Comparison of ENCODE assay signal across 8 cellular contexts in genomic region chr1:116508984-116509980, GRCh38.
DNase-seq lines count a peak whose midpoint lies in the region; ATAC-seq and TF ChIP-seq lines count a peak whose summit lies in the region.

No MANE protein-coding gene starts in this region.

- no peak for TF ChIP-seq CTCF in epithelial cell of proximal tubule (conservative IDR thresholded peaks at IDR 0.05; ENCODE audit: low read depth, low read length)

- H3K4me1 Mint-ChIP-seq in stimulated activated effector memory CD8-positive, alpha-beta T cell treated with anti-CD3 and anti-CD28 coated beads, Interleukin-12 subunit alpha, Interleukin-12 subunit beta, amount 100 ng/mL, for 72 hours = peaks cover 77% of the 10 kb centered on the region

- H3K36me3 Mint-ChIP-seq in stimulated activated effector memory CD8-positive, alpha-beta T cell treated with anti-CD3 and anti-CD28 coated beads, Interleukin-12 subunit alpha, Interleukin-12 subunit beta, amount 100 ng/mL, for 72 hours = peaks cover 27% of the 10 kb centered on the region

- peak; percentile 74 for DNase-seq in epithelial cell of proximal tubule (ENCODE audit: low read depth)
- DNase-seq in stimulated activated effector memory CD8-positive, alpha-beta T cell treated with anti-CD3 and anti-CD28 coated beads, Interleukin-12 subunit alpha, Interleukin-12 subunit beta, amount 100 ng/mL, for 72 hours (ENCODE audit: low spot score in 2 of 2) = peak in 1 of 2 donors; percentile 66
- DNase-seq in NCI-H524 (lab: John Stamatoyannopoulos, UW) = no peak
- DNase-seq in islet precursor cell = no peak

- H3K9me3 Mint-ChIP-seq in stimulated activated effector memory CD8-positive, alpha-beta T cell treated with anti-CD3 and anti-CD28 coated beads, Interleukin-12 subunit alpha, Interleukin-12 subunit beta, amount 100 ng/mL, for 72 hours = peaks cover 5% of the 10 kb centered on the region

- peak overlapping the region; percentile 13 for H3K4me3 Mint-ChIP-seq in stimulated activated effector memory CD8-positive, alpha-beta T cell treated with anti-CD3 and anti-CD28 coated beads, Interleukin-12 subunit alpha, Interleukin-12 subunit beta, amount 100 ng/mL, for 72 hours

- peak; percentile 48 for ATAC-seq in GM18511 (IDR thresholded peaks at IDR 0.05; ENCODE audit: unreplicated experiment)
- peak; percentile 27 for ATAC-seq in HG03039 (IDR thresholded peaks at IDR 0.05; ENCODE audit: unreplicated experiment)
- ATAC-seq in SK-N-SH treated with all-trans-retinoic acid at 6 μM for 48 hours = peak; percentile 91
- peak; percentile 71 for ATAC-seq in stimulated activated effector memory CD8-positive, alpha-beta T cell treated with anti-CD3 and anti-CD28 coated beads, Interleukin-12 subunit alpha, Interleukin-12 subunit beta, amount 100 ng/mL, for 72 hours
- no peak for ATAC-seq in GM18519 (IDR thresholded peaks at IDR 0.05; ENCODE audit: low FRiP score, unreplicated experiment)

- H3K27ac Mint-ChIP-seq in stimulated activated effector memory CD8-positive, alpha-beta T cell treated with anti-CD3 and anti-CD28 coated beads, Interleukin-12 subunit alpha, Interleukin-12 subunit beta, amount 100 ng/mL, for 72 hours = peak overlapping the region; percentile 90

- no peak overlapping the region for H3K4me3 ChIP-seq in epithelial cell of proximal tubule (ENCODE audit: low read depth, low read length)

TF ChIP-seq in SK-N-SH treated with all-trans-retinoic acid at 6 μM for 48 hours, 23 proteins besides CTCF, POLR2A, EP300 and RAD21:
- TF ChIP-seq RARB (CRISPR knock-in tag; IDR thresholded peaks at IDR 0.05) (no peak), CSDC2 (CRISPR knock-in tag; IDR thresholded peaks at IDR 0.05) (no peak), TSHZ2 (CRISPR knock-in tag; IDR thresholded peaks at IDR 0.05) (no peak), SNAI2 (CRISPR knock-in tag; IDR thresholded peaks at IDR 0.05) (no peak), ZNF70 (CRISPR knock-in tag; IDR thresholded peaks at IDR 0.05) (no peak), ZNF565 (CRISPR knock-in tag; conservative IDR thresholded peaks at IDR 0.05; ENCODE audit: low read depth) (no peak), ESRRG (CRISPR knock-in tag; IDR thresholded peaks at IDR 0.05) (no peak), ZC3H10 (CRISPR knock-in tag; IDR thresholded peaks at IDR 0.05) (no peak), GLIS3 (CRISPR knock-in tag; IDR thresholded peaks at IDR 0.05) (no peak), TCF4 (CRISPR knock-in tag; IDR thresholded peaks at IDR 0.05; ENCODE audit: borderline replicate concordance) (no peak), ZFP30 (CRISPR knock-in tag; IDR thresholded peaks at IDR 0.05) (no peak), TOX (CRISPR knock-in tag; IDR thresholded peaks at IDR 0.05; ENCODE audit: borderline replicate concordance) (no peak), ARNTL (CRISPR knock-in tag; IDR thresholded peaks at IDR 0.05; ENCODE audit: borderline replicate concordance, low read depth) (no peak), ISL1 (CRISPR knock-in tag; IDR thresholded peaks at IDR 0.05) (no peak; the same call in 1 of the 2 replicates), ZNF8 (CRISPR knock-in tag; IDR thresholded peaks at IDR 0.05) (no peak)
- TF ChIP-seq, protein P1, sequence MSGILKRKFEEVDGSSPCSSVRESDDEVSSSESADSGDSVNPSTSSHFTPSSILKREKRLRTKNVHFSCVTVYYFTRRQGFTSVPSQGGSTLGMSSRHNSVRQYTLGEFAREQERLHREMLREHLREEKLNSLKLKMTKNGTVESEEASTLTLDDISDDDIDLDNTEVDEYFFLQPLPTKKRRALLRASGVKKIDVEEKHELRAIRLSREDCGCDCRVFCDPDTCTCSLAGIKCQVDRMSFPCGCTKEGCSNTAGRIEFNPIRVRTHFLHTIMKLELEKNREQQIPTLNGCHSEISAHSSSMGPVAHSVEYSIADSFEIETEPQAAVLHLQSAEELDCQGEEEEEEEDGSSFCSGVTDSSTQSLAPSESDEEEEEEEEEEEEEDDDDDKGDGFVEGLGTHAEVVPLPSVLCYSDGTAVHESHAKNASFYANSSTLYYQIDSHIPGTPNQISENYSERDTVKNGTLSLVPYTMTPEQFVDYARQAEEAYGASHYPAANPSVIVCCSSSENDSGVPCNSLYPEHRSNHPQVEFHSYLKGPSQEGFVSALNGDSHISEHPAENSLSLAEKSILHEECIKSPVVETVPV (CRISPR knock-in tag; IDR thresholded peaks at IDR 0.05) = no peak
- TF ChIP-seq, protein P2, sequence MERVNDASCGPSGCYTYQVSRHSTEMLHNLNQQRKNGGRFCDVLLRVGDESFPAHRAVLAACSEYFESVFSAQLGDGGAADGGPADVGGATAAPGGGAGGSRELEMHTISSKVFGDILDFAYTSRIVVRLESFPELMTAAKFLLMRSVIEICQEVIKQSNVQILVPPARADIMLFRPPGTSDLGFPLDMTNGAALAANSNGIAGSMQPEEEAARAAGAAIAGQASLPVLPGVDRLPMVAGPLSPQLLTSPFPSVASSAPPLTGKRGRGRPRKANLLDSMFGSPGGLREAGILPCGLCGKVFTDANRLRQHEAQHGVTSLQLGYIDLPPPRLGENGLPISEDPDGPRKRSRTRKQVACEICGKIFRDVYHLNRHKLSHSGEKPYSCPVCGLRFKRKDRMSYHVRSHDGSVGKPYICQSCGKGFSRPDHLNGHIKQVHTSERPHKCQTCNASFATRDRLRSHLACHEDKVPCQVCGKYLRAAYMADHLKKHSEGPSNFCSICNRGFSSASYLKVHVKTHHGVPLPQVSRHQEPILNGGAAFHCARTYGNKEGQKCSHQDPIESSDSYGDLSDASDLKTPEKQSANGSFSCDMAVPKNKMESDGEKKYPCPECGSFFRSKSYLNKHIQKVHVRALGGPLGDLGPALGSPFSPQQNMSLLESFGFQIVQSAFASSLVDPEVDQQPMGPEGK (CRISPR knock-in tag; IDR thresholded peaks at IDR 0.05; ENCODE audit: borderline replicate concordance) = no peak
